ENCODE assay signal across 8 cellular contexts in the genomic region with DNA sequence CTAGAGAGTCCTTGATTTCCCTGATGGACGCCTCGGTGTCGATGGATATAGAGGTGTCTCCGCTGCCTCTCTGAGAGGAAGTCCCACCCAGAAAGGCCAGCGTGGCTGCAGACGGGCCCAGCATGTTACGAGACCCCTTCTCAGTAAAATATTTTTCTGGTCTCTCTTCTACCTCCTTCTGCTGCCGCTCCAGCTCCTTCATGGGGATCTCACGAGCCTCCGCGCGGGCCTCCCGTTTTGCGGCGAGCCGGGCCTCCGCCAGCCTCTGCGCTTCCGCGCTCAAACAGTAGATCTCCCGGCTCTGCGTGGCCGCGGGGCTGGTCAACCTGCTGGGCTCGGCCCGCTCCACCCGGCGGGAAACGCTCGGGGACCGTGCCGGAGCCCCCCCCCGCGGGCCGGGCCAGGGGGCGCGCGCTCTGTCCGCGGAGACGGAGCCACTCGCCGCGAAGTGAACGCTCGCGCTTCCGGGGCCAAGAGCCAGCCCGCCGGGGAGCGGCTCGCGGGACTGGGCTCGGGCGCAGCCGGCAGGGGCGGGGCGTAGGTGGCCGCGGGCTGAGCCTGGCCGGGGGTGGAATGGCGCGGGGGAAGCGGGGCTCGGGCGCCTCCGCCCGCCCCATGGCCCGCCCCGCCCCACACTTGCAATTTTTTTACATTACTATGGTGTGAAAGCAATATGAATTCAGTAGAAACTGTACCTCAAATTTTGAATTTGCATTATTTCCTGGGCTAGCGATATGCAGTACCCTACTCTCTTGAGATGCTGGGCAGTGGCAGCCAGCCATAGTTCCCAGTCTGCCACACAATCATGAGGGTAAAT. TPM values are rescaled to one million over a fixed set of nuclear protein-coding genes. Genes with fewer than 3 reads are reported as not detected.
A peak's percentile ranks its signal among the peaks of the same experiment; 100 is the strongest.
DNase-seq lines count a peak whose midpoint lies in the region; ATAC-seq and TF ChIP-seq lines count a peak whose summit lies in the region.

No MANE protein-coding gene starts in this region.

- intact Hi-C loops in lower leg skin (cut with DNase I; ENCODE audit: low total_unique reads) = no loop called here

- 14 to 26% methylated on average over 43 to 51 of the region's 71 CpGs for WGBS in lower leg skin, 2 donors

- peak overlapping the region; percentile 52 for H3K4me3 ChIP-seq in lower leg skin (ENCODE audit: low read depth, poor library complexity, severe bottlenecking)

- DNase-seq in NCI-H82 (lab: John Stamatoyannopoulos, UW) = peak; percentile 76
- DNase-seq in NCI-H82 treated with DMSO at 0.1 percent for 48 hours (lab: John Stamatoyannopoulos, UW; ENCODE audit: unreplicated experiment) = no peak
- DNase-seq in NCI-H2107 treated with DMSO at 0.1 percent for 48 hours (lab: John Stamatoyannopoulos, UW; ENCODE audit: unreplicated experiment) = peak; percentile 46
- DNase-seq in activated CD4-positive, alpha-beta T cell treated with anti-CD3 and anti-CD28 coated beads, Interleukin-2, amount 50 U/mL, for 1 hour = peak; percentile 59
- DNase-seq in dermis blood vessel endothelial cell = peak; percentile 60
- DNase-seq in lower leg skin (ENCODE audit: low spot score in 2 of 2) = peak; percentile 20 to 90
- DNase-seq in stimulated activated CD4-positive, alpha-beta T cell treated with anti-CD3 and anti-CD28 coated beads, Interleukin-4, amount 100 ng/mL, for 48 hours (ENCODE audit: low read depth in 2 of 2) = peak; percentile 52 to 54

- peak; percentile 81 for ATAC-seq in HG02852 (IDR thresholded peaks at IDR 0.05; ENCODE audit: unreplicated experiment)

- TF ChIP-seq POLR2A in lower leg skin (IDR thresholded peaks at IDR 0.05) = no peak

- no peak for TF ChIP-seq CTCF in lower leg skin (IDR thresholded peaks at IDR 0.05)

RNA-seq across cellular contexts. Expression of a gene that starts 10.2 kb away (rescaled TPM):
- total RNA-seq in dermis blood vessel endothelial cell (2.6 and 3.9 TPM in 2 replicates), lower leg skin (1 to 10 TPM in 2 of 4 donors, under 1 TPM in 2; 0.19 to 1.5 (median 0.87) TPM)
